Comparison of ENCODE assay signal across 7 cellular contexts in genomic region chr1:60376196-60376595, GRCh38.
"Had no signal": no experiment of that assay in that cellular context is flagged by ENCODE, and none has a peak within 500 bp of the region (broad histone marks: within the 10 kb centered on the region; RNA-seq: fewer than 3 reads in every experiment).

No MANE protein-coding gene starts in this region.

- ATAC-seq: GM23338, HepG2 had no signal

- DNase-seq: H9, HCEC 1CT, KBM-7 had no signal

- FAIRE-seq: H1, H54, HepG2 had no signal
